ENCODE assay signal across 8 cellular contexts in genomic region chr14:102524451-102525212, GRCh38. TPM values are rescaled to one million over a fixed set of nuclear protein-coding genes. Genes with fewer than 3 reads are reported as not detected.
A peak's percentile ranks its signal among the peaks of the same experiment; 100 is the strongest.
DNase-seq lines count a peak whose midpoint lies in the region; ATAC-seq, FAIRE-seq and TF ChIP-seq lines count a peak whose summit lies in the region.

No MANE protein-coding gene starts in this region.

- TSS peak; percentile 85 for BruUV-seq in MCF 10A (replicated peaks; lab: Mats Ljungman, UMichigan)

- H3K27me3 ChIP-seq in skeletal muscle tissue (ENCODE audit: control insufficient read depth in 3 of 3, insufficient read depth in 3 of 3, low read length in 3 of 3): no peaks in the 10 kb centered on the region

- H3K36me3 ChIP-seq in skeletal muscle tissue (ENCODE audit: control insufficient read depth in 3 of 3, insufficient read depth in 3 of 3, low read length in 3 of 3): no peaks in the 10 kb centered on the region

- peak overlapping the region; percentile 60 to 84 (median 83) for H3K9ac ChIP-seq in skeletal muscle tissue (ENCODE audit: low read depth in 1 of 3, low read length in 3 of 3)

- peaks cover 25% of the 10 kb centered on the region for H3K4me1 Mint-ChIP-seq in MCF 10A (ENCODE audit: insufficient read depth, unreplicated experiment)

- CTCF ChIA-PET in MCF 10A (lab: Yijun Ruan, JAX): interaction anchor here (0.6 to 6.8 kb wide), 30 partner anchors 8 to 353 kb away, joined by 3 to 61 read pairs (median 3); no protein-coding TSS in a partner anchor

- H3K27ac ChIP-seq in skeletal muscle tissue (ENCODE audit: low read depth, low read length): peak overlapping the region; percentile 45

- H3K27me3 Mint-ChIP-seq in MCF 10A (ENCODE audit: insufficient read depth, unreplicated experiment): no peaks in the 10 kb centered on the region

- POLR2A ChIA-PET in MCF 10A (lab: Yijun Ruan, JAX): interaction anchor here (0.5 to 5.4 kb wide), 28 partner anchors 8 to 391 kb away, joined by 3 to 88 read pairs (median 4); partner anchors contain the start of genes ANKRD9, RCOR1 and ZNF839

- H3K27ac Mint-ChIP-seq in MCF 10A (ENCODE audit: low read depth, unreplicated experiment): peak overlapping the region; percentile 97

- DNase-seq in NCI-H2107 treated with DMSO at 0.1 percent for 48 hours (lab: John Stamatoyannopoulos, UW; ENCODE audit: unreplicated experiment) (peak; percentile 99), UCSD-AML1 (lab: John Stamatoyannopoulos, UW; ENCODE audit: unreplicated experiment) (peak; percentile 98), MCF 10A (ENCODE audit: unreplicated experiment) (peak; percentile 99)

- intact Hi-C loops in MCF 10A (cut with micrococcal nuclease): loop anchor here (1.0 to 5.0 kb wide), 3 partner anchors 28 to 168 kb away; no protein-coding TSS in a partner anchor

- peaks cover 5% of the 10 kb centered on the region for H3K36me3 Mint-ChIP-seq in MCF 10A (ENCODE audit: insufficient read depth, unreplicated experiment)

- H3K4me1 ChIP-seq in skeletal muscle tissue (ENCODE audit: control insufficient read depth in 3 of 3, insufficient read depth in 3 of 3, low read length in 3 of 3): peaks cover 9 to 16% (median 13%) of the 10 kb centered on the region in 3 donors

- H3K4me3 ChIP-seq in iPS-18c (ENCODE audit: insufficient read depth, low read depth, low read length): peak overlapping the region; percentile 54
- peak overlapping the region; percentile 82 to 94 (median 91) for H3K4me3 ChIP-seq in skeletal muscle tissue (ENCODE audit: low read length in 3 of 3)

- peak; percentile 98 for ATAC-seq in GM18520 (IDR thresholded peaks at IDR 0.05; ENCODE audit: unreplicated experiment)
- peak; percentile 93 for ATAC-seq in HG03064 (IDR thresholded peaks at IDR 0.05; ENCODE audit: low read depth, unreplicated experiment)

- peak; percentile 94 for FAIRE-seq in A204.1 (lab: Jason Lieb, UNC)

- H3K9me3 Mint-ChIP-seq in MCF 10A (ENCODE audit: unreplicated experiment): no peaks in the 10 kb centered on the region

- peak overlapping the region; percentile 95 for H3K4me3 Mint-ChIP-seq in MCF 10A (ENCODE audit: unreplicated experiment)

- peak; percentile 92 for TF ChIP-seq CTCF in MCF 10A (IDR thresholded peaks at IDR 0.05; ENCODE audit: unreplicated experiment)

- H3K9me3 ChIP-seq in iPS-18c (ENCODE audit: control insufficient read depth, insufficient read depth, low read length) (peaks cover 3% of the 10 kb centered on the region), skeletal muscle tissue (ENCODE audit: control insufficient read depth in 3 of 3, low read length in 3 of 3) (no peaks in the 10 kb centered on the region)

RNA-seq across cellular contexts. Expression of gene ANKRD9, which starts 15.1 kb away (rescaled TPM):
- 8.4 and 10.2 TPM in 2 replicates for total RNA-seq in MCF 10A (2022)
- 9.4 TPM for total RNA-seq in skeletal muscle tissue

Comparison
In these comparisons a context has a peak if more than half of its experiments do, and no peak if none do; other contexts are left out.
1. Peak in every context shown above with its lines: DNase-seq, ATAC-seq, H3K4me3 ChIP-seq and H3K27ac ChIP-seq.